13 cellular contexts compared by ENCODE assay signal in the genomic region with DNA sequence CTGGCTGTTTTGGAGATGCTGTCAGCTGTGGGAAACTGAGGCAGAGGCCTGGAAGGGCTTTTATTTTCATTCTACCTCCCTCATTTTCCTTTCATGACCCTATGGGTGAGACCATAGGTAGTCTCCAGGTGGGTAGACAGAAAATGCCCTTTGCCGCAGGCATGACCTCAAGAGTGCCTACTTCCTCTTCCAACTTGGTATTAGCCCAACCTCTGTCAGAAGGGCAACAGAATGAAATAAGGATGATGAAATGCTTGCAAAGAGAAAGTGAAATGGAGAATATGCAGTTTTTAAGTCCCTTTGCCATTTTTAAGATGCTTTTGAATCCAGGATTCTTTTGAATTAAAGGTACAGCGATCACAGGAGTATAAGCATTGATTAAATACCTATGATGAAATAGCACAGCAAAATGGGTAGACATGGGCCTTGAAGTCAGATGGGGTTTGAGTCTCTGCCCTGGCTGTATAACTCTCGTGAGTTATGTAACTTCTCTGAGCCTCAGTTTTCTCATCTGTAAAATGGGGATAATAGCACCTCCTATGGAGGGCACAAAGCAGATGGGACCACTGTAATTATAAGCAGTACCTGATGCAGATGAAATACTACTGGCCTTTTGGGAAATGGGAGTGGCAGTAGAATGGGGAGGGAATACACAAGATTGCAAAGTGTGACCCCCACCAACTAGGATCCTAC. TPM values are rescaled to one million over a fixed set of nuclear protein-coding genes. Genes with fewer than 3 reads are reported as not detected.
A peak's percentile ranks its signal among the peaks of the same experiment; 100 is the strongest.
DNase-seq lines count a peak whose midpoint lies in the region; ATAC-seq and TF ChIP-seq lines count a peak whose summit lies in the region.
"Had no signal": no experiment of that assay in that cellular context is flagged by ENCODE, and none has a peak within 500 bp of the region (broad histone marks: within the 10 kb centered on the region; RNA-seq: fewer than 3 reads in every experiment).

No MANE protein-coding gene starts in this region.

- ATAC-seq in GM21447 (IDR thresholded peaks at IDR 0.05; ENCODE audit: unreplicated experiment) = no peak
- ATAC-seq: left cardiac atrium; naive thymus-derived CD4-positive, alpha-beta T cell; sciatic nerve had no signal

- H3K36me3 ChIP-seq in neutrophil (peaks cover 11% of the 10 kb centered on the region), Peyer's patch (no peaks in the 10 kb centered on the region), H7 (replicated peaks; ENCODE audit: control insufficient read depth, insufficient read depth, low read length) (no peaks in the 10 kb centered on the region; the same call in 1 of the 2 replicates)
- H3K36me3 ChIP-seq: suprapubic skin had no signal

- H3K36me3 Mint-ChIP-seq in IgD-negative memory B cell = peaks cover 4% of the 10 kb centered on the region

- H3K4me1 ChIP-seq in neutrophil (ENCODE audit: control insufficient read depth in 1 of 2, insufficient read depth in 1 of 2, low read depth in 1 of 2, low read length in 1 of 2) (peaks cover 44 to 48% of the 10 kb centered on the region in 2 experiments), Peyer's patch (peaks cover 0 to 26% (median 8%) of the 10 kb centered on the region in 4 donors)

- peak; percentile 53 for DNase-seq in GM13977 (ENCODE audit: low spot score)
- peak; percentile 79 for DNase-seq in SKM-1 (lab: John Stamatoyannopoulos, UW; ENCODE audit: unreplicated experiment)
- DNase-seq in Peyer's patch = no peak
- no peak for DNase-seq in H7
- DNase-seq: GDM1; left cardiac atrium; naive thymus-derived CD4-positive, alpha-beta T cell; NCI-H2171 treated with DMSO at 0.1 percent for 48 hours had no signal

- H3K4me1 Mint-ChIP-seq in IgD-negative memory B cell = peaks cover 37 to 47% (median 45%) of the 10 kb centered on the region in 3 donors

- H3K27ac Mint-ChIP-seq in IgD-negative memory B cell = peak overlapping the region in 2 of 3 donors; percentile 90 to 91

- no peaks in the 10 kb centered on the region for H3K9me3 Mint-ChIP-seq in IgD-negative memory B cell
- H3K9me3 Mint-ChIP-seq: naive thymus-derived CD4-positive, alpha-beta T cell had no signal

- in situ Hi-C loops in GM13977 (cut with MboI; ENCODE audit: low pct_unique_long_range_greater_than_20kb, low sequenced_read_pairs, unreplicated experiment) = no loop called here

- H3K4me3 ChIP-seq in neutrophil (ENCODE audit: low read depth in 1 of 2, low read length in 1 of 2) (no peak overlapping the region), Peyer's patch (no peak overlapping the region), H7 (ENCODE audit: insufficient read depth, low read depth, low read length) (no peak overlapping the region)
- H3K4me3 ChIP-seq: suprapubic skin had no signal

- H3K27me3 ChIP-seq in neutrophil (no peaks in the 10 kb centered on the region), Peyer's patch (no peaks in the 10 kb centered on the region), H7 (ENCODE audit: control insufficient read depth, insufficient read depth, low read length) (peaks cover 9% of the 10 kb centered on the region; the same call in 1 of the 2 replicates)
- H3K27me3 ChIP-seq: suprapubic skin had no signal

- TF ChIP-seq CTCF in GM13977 (IDR thresholded peaks at IDR 0.05; ENCODE audit: extremely low read depth, insufficient read depth, missing control alignments) (no peak), neutrophil (IDR thresholded peaks at IDR 0.05) (peak; percentile 19), Peyer's patch (IDR thresholded peaks at IDR 0.05) (no peak)

- no peaks in the 10 kb centered on the region for H3K27me3 Mint-ChIP-seq in IgD-negative memory B cell

- H3K27ac ChIP-seq in neutrophil = peak overlapping the region; percentile 80
- H3K27ac ChIP-seq in Peyer's patch = peak overlapping the region in 1 of 4 donors; percentile 4
- H3K27ac ChIP-seq: suprapubic skin had no signal

- no peak for TF ChIP-seq POLR2A in Peyer's patch (IDR thresholded peaks at IDR 0.05)

- H3K9me3 ChIP-seq in neutrophil (no peaks in the 10 kb centered on the region), Peyer's patch (no peaks in the 10 kb centered on the region)
- H3K9me3 ChIP-seq: suprapubic skin had no signal

- H3K4me3 Mint-ChIP-seq in IgD-negative memory B cell = peak overlapping the region; percentile 10 to 90 (median 40)

RNA-seq across cellular contexts. Expression of gene ASPHD2, which starts 3.7 kb away (rescaled TPM):
- 5.7 TPM for polyA plus RNA-seq in IgD-negative memory B cell
- total RNA-seq in Peyer's patch = 1 to 10 TPM in 3 of 4 donors, under 1 TPM in 1; 0.95 to 6.6 (median 1.4) TPM
- 6.2 and 7.4 TPM in 2 replicates for total RNA-seq in H7 (2014; rRNA removed; shearing (Covaris generic))

RNA-seq across cellular contexts. Expression of gene HPS4, which starts 50.8 kb away (rescaled TPM):
- 19.8 TPM for polyA plus RNA-seq in IgD-negative memory B cell
- 10 to 100 TPM; 22.8 to 74.3 (median 47.0) TPM for total RNA-seq in Peyer's patch
- 43.1 and 63.0 TPM in 2 replicates for total RNA-seq in H7 (2014; rRNA removed; shearing (Covaris generic))

RNA-seq across cellular contexts. Expression of gene SRRD, which starts 50.9 kb away (rescaled TPM):
- polyA plus RNA-seq in IgD-negative memory B cell = 23.1 TPM
- 10 to 100 TPM in 2 of 4 donors, 1 to 10 TPM in 2; 4.2 to 17.3 (median 10.1) TPM for total RNA-seq in Peyer's patch
- total RNA-seq in H7 (2014; rRNA removed; shearing (Covaris generic)) = 25.9 and 32.9 TPM in 2 replicates

Comparison
In these comparisons a context has a peak if more than half of its experiments do, and no peak if none do; other contexts are left out.
1. DNase-seq: peak in GM13977 (single experiment) and SKM-1 (single experiment); none in Peyer's patch (0 of 3) and H7 (single experiment).